Comparison of ENCODE assay signal across 13 cellular contexts in genomic region chr1:156198831-156199349, GRCh38. TPM values are rescaled to one million over a fixed set of nuclear protein-coding genes. Genes with fewer than 3 reads are reported as not detected.
DNase-seq lines count a peak whose midpoint lies in the region; ATAC-seq and TF ChIP-seq lines count a peak whose summit lies in the region.
"Had no signal": no experiment of that assay in that cellular context is flagged by ENCODE, and none has a peak within 500 bp of the region (broad histone marks: within the 10 kb centered on the region; RNA-seq: fewer than 3 reads in every experiment).

No MANE protein-coding gene starts in this region.

- no peak overlapping the region for H3K4me3 ChIP-seq in HAP-1

- no peaks in the 10 kb centered on the region for H3K9me3 Mint-ChIP-seq in activated CD8-positive, alpha-beta T cell treated with anti-CD3 and anti-CD28 coated beads, Interleukin-2, amount 10 ng/mL, durations not matched to agents 7 days and 5 days (ENCODE audit: insufficient read depth)
- no peaks in the 10 kb centered on the region for H3K9me3 Mint-ChIP-seq in natural killer cell
- H3K9me3 Mint-ChIP-seq: dendritic cell treated with granulocyte-macrophage colony-stimulating factor and Interleukin-4, amounts not matched to agents 40 ng/mL and 50 ng/mL, for 4 days had no signal

- H3K27me3 Mint-ChIP-seq in activated CD8-positive, alpha-beta T cell treated with anti-CD3 and anti-CD28 coated beads, Interleukin-2, amount 10 ng/mL, durations not matched to agents 7 days and 5 days (ENCODE audit: low read depth): no peaks in the 10 kb centered on the region
- H3K27me3 Mint-ChIP-seq in natural killer cell (ENCODE audit: low read depth in 2 of 2): no peaks in the 10 kb centered on the region
- H3K27me3 Mint-ChIP-seq: dendritic cell treated with granulocyte-macrophage colony-stimulating factor and Interleukin-4, amounts not matched to agents 40 ng/mL and 50 ng/mL, for 4 days had no signal

- no peaks in the 10 kb centered on the region for H3K9me3 ChIP-seq in HAP-1

- H3K36me3 ChIP-seq in HAP-1 (replicated peaks): peaks cover 37% of the 10 kb centered on the region

- in situ Hi-C loops in HAP-1 (cut with MboI; ENCODE audit: low sequenced_read_pairs): no loop called here

- POLR2A ChIA-PET in activated CD8-positive, alpha-beta T cell treated with anti-CD3 and anti-CD28 coated beads, Interleukin-2, amount 10 ng/mL, durations not matched to agents 7 days and 5 days (lab: Charles Lee): interaction anchor here (0.7 to 10.4 kb wide), 8 partner anchors 14 to 138 kb away, joined by 3 to 195 read pairs (median 4); partner anchors contain the start of gene PMF1

- ATAC-seq in GM21447 (IDR thresholded peaks at IDR 0.05; ENCODE audit: unreplicated experiment) (peak; percentile 52), natural killer cell (no peak)
- ATAC-seq in activated CD8-positive, alpha-beta T cell treated with anti-CD3 and anti-CD28 coated beads, Interleukin-2, amount 10 ng/mL, durations not matched to agents 7 days and 5 days: peak; percentile 44

- peak overlapping the region; percentile 90 for H3K27ac Mint-ChIP-seq in activated CD8-positive, alpha-beta T cell treated with anti-CD3 and anti-CD28 coated beads, Interleukin-2, amount 10 ng/mL, durations not matched to agents 7 days and 5 days
- peak overlapping the region; percentile 36 to 70 for H3K27ac Mint-ChIP-seq in natural killer cell
- H3K27ac Mint-ChIP-seq: dendritic cell treated with granulocyte-macrophage colony-stimulating factor and Interleukin-4, amounts not matched to agents 40 ng/mL and 50 ng/mL, for 4 days had no signal

- H3K4me1 ChIP-seq in HAP-1: peaks cover 2% of the 10 kb centered on the region; the same call in 1 of the 2 replicates

- H3K27me3 ChIP-seq in HAP-1 (ENCODE audit: low read depth): no peaks in the 10 kb centered on the region

- H3K4me3 Mint-ChIP-seq in activated CD8-positive, alpha-beta T cell treated with anti-CD3 and anti-CD28 coated beads, Interleukin-2, amount 10 ng/mL, durations not matched to agents 7 days and 5 days: peak overlapping the region; percentile 62
- no peak overlapping the region for H3K4me3 Mint-ChIP-seq in natural killer cell
- H3K4me3 Mint-ChIP-seq: dendritic cell treated with granulocyte-macrophage colony-stimulating factor and Interleukin-4, amounts not matched to agents 40 ng/mL and 50 ng/mL, for 4 days had no signal

- DNase-seq in activated CD4-positive, alpha-beta T cell treated with anti-CD3 and anti-CD28 coated beads for 48 hours: peak; percentile 51
- DNase-seq in activated CD4-positive, alpha-beta T cell treated with anti-CD3 and anti-CD28 coated beads, Interleukin-2, amount 50 U/mL, for 1 hour: no peak
- DNase-seq in activated CD8-positive, alpha-beta T cell treated with anti-CD3 and anti-CD28 coated beads, Interleukin-2, amount 10 ng/mL, durations not matched to agents 7 days and 5 days: no peak
- DNase-seq in natural killer cell: no peak
- no peak for DNase-seq in HAP-1 (ENCODE audit: low spot score in 2 of 2)
- no peak for DNase-seq in NCI-H524 treated with DMSO at 0.1 percent for 48 hours (lab: John Stamatoyannopoulos, UW)
- no peak for DNase-seq in DMS53 treated with DMSO at 0.1 percent for 48 hours (lab: John Stamatoyannopoulos, UW; ENCODE audit: unreplicated experiment)
- DNase-seq: anterior cingulate cortex, Kasumi-1, NCI-H510A, nucleus accumbens had no signal

- CTCF ChIA-PET in activated CD8-positive, alpha-beta T cell treated with anti-CD3 and anti-CD28 coated beads, Interleukin-2, amount 10 ng/mL, durations not matched to agents 7 days and 5 days (lab: Charles Lee): interaction anchor here (1.1 to 7.6 kb wide), 9 partner anchors 11 to 72 kb away, joined by 3 to 65 read pairs (median 9); partner anchors contain the start of gene PMF1

- no peak for TF ChIP-seq CTCF in natural killer cell (IDR thresholded peaks at IDR 0.05)

- H3K4me1 Mint-ChIP-seq in activated CD8-positive, alpha-beta T cell treated with anti-CD3 and anti-CD28 coated beads, Interleukin-2, amount 10 ng/mL, durations not matched to agents 7 days and 5 days (ENCODE audit: low read depth): peaks cover 64% of the 10 kb centered on the region
- H3K4me1 Mint-ChIP-seq in natural killer cell: peaks cover 45 to 48% of the 10 kb centered on the region in 2 donors

- peaks cover 43% of the 10 kb centered on the region for H3K36me3 Mint-ChIP-seq in activated CD8-positive, alpha-beta T cell treated with anti-CD3 and anti-CD28 coated beads, Interleukin-2, amount 10 ng/mL, durations not matched to agents 7 days and 5 days (ENCODE audit: low read depth)
- no peaks in the 10 kb centered on the region for H3K36me3 Mint-ChIP-seq in natural killer cell

- intact Hi-C loops in natural killer cell (cut with micrococcal nuclease): no loop called here

RNA-seq across cellular contexts. Expression of gene SLC25A44, which starts 5.0 kb away (rescaled TPM):
- total RNA-seq in activated CD8-positive, alpha-beta T cell treated with anti-CD3 and anti-CD28 coated beads, Interleukin-2, amount 10 ng/mL, durations not matched to agents 7 days and 5 days: 10 to 100 TPM; 31.8 to 33.8 TPM
- 10 to 100 TPM; 17.1 to 49.2 (median 22.0) TPM for total RNA-seq in natural killer cell

RNA-seq across cellular contexts. Expression of gene PMF1, which starts 13.9 kb away (rescaled TPM):
- 10 to 100 TPM; 72.3 to 77.3 TPM for total RNA-seq in activated CD8-positive, alpha-beta T cell treated with anti-CD3 and anti-CD28 coated beads, Interleukin-2, amount 10 ng/mL, durations not matched to agents 7 days and 5 days
- total RNA-seq in natural killer cell: 10 to 100 TPM; 61.5 to 70.3 (median 64.0) TPM

RNA-seq across cellular contexts. Expression of gene BGLAP, which starts 43.1 kb away (rescaled TPM):
- 1 to 10 TPM; 2.8 TPM for total RNA-seq in activated CD8-positive, alpha-beta T cell treated with anti-CD3 and anti-CD28 coated beads, Interleukin-2, amount 10 ng/mL, durations not matched to agents 7 days and 5 days
- 1 to 10 TPM in 2 of 3 donors, under 1 TPM in 1; 0.45 to 1.6 (median 1.1) TPM for total RNA-seq in natural killer cell

RNA-seq across cellular contexts. Expression of gene SEMA4A, which starts 45.5 kb away (rescaled TPM):
- 10 to 100 TPM; 16.8 to 17.8 TPM for total RNA-seq in activated CD8-positive, alpha-beta T cell treated with anti-CD3 and anti-CD28 coated beads, Interleukin-2, amount 10 ng/mL, durations not matched to agents 7 days and 5 days
- 10 to 100 TPM in 1 of 3 donors, 1 to 10 TPM in 2; 2.6 to 13.0 (median 7.0) TPM for total RNA-seq in natural killer cell

RNA-seq across cellular contexts. Expression of gene PAQR6, which starts 49.0 kb away (rescaled TPM):
- 1 to 10 TPM; 8.6 to 9.9 TPM for total RNA-seq in activated CD8-positive, alpha-beta T cell treated with anti-CD3 and anti-CD28 coated beads, Interleukin-2, amount 10 ng/mL, durations not matched to agents 7 days and 5 days
- total RNA-seq in natural killer cell: 1 to 10 TPM; 2.6 to 5.5 (median 3.5) TPM

Comparison
In these comparisons a context has a peak if more than half of its experiments do, and no peak if none do; other contexts are left out.
1. ATAC-seq: peak in GM21447 (single experiment) and activated CD8-positive, alpha-beta T cell treated with anti-CD3 and anti-CD28 coated beads, Interleukin-2, amount 10 ng/mL, durations not matched to agents 7 days and 5 days (single experiment); none in natural killer cell (0 of 3).